ENCODE assay signal across 15 cellular contexts in the genomic region with DNA sequence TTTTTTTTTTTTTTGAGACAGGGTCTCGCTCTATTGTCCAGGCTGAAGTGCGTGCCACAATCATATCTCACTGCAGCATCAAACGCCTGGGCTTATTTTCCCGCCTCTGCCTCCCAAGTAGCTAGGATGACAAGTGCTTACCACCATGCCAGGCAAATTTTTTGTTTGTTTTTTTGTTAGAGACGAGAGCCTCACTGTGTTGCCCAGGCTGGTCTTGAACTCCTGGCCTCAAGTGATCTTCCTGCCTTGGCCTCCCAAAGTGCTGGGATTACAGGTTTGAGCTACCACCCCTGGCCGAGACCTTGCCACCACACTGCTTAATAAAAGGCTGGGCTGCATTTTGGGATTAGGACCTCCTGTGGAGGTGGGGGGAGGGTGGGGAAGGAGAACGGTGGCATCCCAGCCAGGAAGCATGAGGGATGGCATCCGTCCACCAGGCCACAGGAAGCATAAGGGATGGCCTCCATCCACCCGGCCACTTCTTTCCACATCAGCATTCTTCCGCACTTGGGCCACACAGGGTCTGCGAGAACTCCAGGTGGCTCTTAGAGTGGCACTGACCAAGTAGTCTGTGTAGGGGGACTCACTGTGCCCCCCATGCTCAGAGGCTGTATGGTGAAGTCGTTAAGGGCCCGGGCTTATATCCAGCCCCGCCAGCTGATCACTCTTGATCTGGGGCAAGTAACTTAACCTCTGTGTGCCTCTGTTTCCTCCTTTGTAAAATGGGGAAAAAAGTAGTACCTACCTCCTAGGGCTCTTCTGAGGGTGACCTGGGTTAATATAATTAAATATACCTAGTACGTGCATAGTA.
A peak's percentile ranks its signal among the peaks of the same experiment; 100 is the strongest.
DNase-seq lines count a peak whose midpoint lies in the region; ATAC-seq and TF ChIP-seq lines count a peak whose summit lies in the region.
"Had no signal": no experiment of that assay in that cellular context is flagged by ENCODE, and none has a peak within 500 bp of the region (broad histone marks: within the 10 kb centered on the region; RNA-seq: fewer than 3 reads in every experiment).

No MANE protein-coding gene starts in this region.

- H2AFZ ChIP-seq in Loucy (ENCODE audit: low read length): no peak overlapping the region

- H3K9me3 Mint-ChIP-seq in activated T-cell treated with anti-CD3 and anti-CD28 coated beads, Interleukin-2, amount 50 U/mL, for 24 hours: no peaks in the 10 kb centered on the region
- H3K9me3 Mint-ChIP-seq in endothelial cell (ENCODE audit: unreplicated experiment): no peaks in the 10 kb centered on the region
- no peaks in the 10 kb centered on the region for H3K9me3 Mint-ChIP-seq in stimulated activated memory B cell treated with anti-CD40 and anti-IgM and Interleukin-4, amounts not matched to agents 10 μg/mL and 1 μg/mL and 100 μg/mL, for 72 hours
- no peaks in the 10 kb centered on the region for H3K9me3 Mint-ChIP-seq in activated T-helper 17 cell treated with anti-CD3 and anti-CD28 coated beads, Interleukin-2, amount 50 U/mL, for 72 hours

- peaks cover 39% of the 10 kb centered on the region; the same call in 1 of the 2 replicates for H3K36me3 ChIP-seq in Loucy (ENCODE audit: insufficient read depth, low read length)

- no peaks in the 10 kb centered on the region for H3K9me3 ChIP-seq in Loucy (ENCODE audit: insufficient read depth, low read depth, low read length)
- H3K9me3 ChIP-seq: SK-N-SH had no signal

- peak overlapping the region; percentile 40 for H3K27ac Mint-ChIP-seq in activated T-cell treated with anti-CD3 and anti-CD28 coated beads, Interleukin-2, amount 50 U/mL, for 24 hours
- H3K27ac Mint-ChIP-seq in endothelial cell (ENCODE audit: unreplicated experiment): peak overlapping the region; percentile 57
- peak overlapping the region; percentile 13 for H3K27ac Mint-ChIP-seq in stimulated activated memory B cell treated with anti-CD40 and anti-IgM and Interleukin-4, amounts not matched to agents 10 μg/mL and 1 μg/mL and 100 μg/mL, for 72 hours
- H3K27ac Mint-ChIP-seq in activated T-helper 17 cell treated with anti-CD3 and anti-CD28 coated beads, Interleukin-2, amount 50 U/mL, for 72 hours: no peak overlapping the region

- no peak for ATAC-seq in stimulated activated memory B cell treated with anti-CD40 and anti-IgM and Interleukin-4, amounts not matched to agents 10 μg/mL and 1 μg/mL and 100 μg/mL, for 72 hours
- no peak for ATAC-seq in activated T-helper 17 cell treated with anti-CD3 and anti-CD28 coated beads, Interleukin-2, amount 50 U/mL, for 72 hours (replicated peaks)
- no peak for ATAC-seq in GM18867 (IDR thresholded peaks at IDR 0.05; ENCODE audit: unreplicated experiment)
- ATAC-seq: PC-3 had no signal

- no peak overlapping the region for H3K4me3 ChIP-seq in Loucy (ENCODE audit: low read length, poor library complexity, severe bottlenecking)

- H3K27me3 ChIP-seq in Loucy (ENCODE audit: insufficient read depth, low read length, poor library complexity, severe bottlenecking): no peaks in the 10 kb centered on the region

- no peak for DNase-seq in activated T-cell treated with anti-CD3 and anti-CD28 coated beads, Interleukin-2, amount 50 U/mL, for 24 hours
- DNase-seq in activated T-cell treated with anti-CD3 and anti-CD28 coated beads for 4 hours (no peak), endothelial cell (ENCODE audit: low spot score) (no peak), NCI-H2227 treated with DMSO at 0.1 percent for 48 hours (lab: John Stamatoyannopoulos, UW) (no peak)
- DNase-seq: 8988T, DMS79, NCI-H1436 treated with DMSO at 0.1 percent for 48 hours, NCI-H2081, NCI-H69, PC-3, SK-N-SH had no signal

- H4K20me1 ChIP-seq in Loucy (ENCODE audit: insufficient read depth, low read length, poor library complexity, severe bottlenecking): peaks cover 80% of the 10 kb centered on the region

- no peak overlapping the region for H3K4me3 Mint-ChIP-seq in activated T-cell treated with anti-CD3 and anti-CD28 coated beads, Interleukin-2, amount 50 U/mL, for 24 hours
- H3K4me3 Mint-ChIP-seq in endothelial cell (ENCODE audit: unreplicated experiment): no peak overlapping the region
- H3K4me3 Mint-ChIP-seq in stimulated activated memory B cell treated with anti-CD40 and anti-IgM and Interleukin-4, amounts not matched to agents 10 μg/mL and 1 μg/mL and 100 μg/mL, for 72 hours: no peak overlapping the region
- H3K4me3 Mint-ChIP-seq in activated T-helper 17 cell treated with anti-CD3 and anti-CD28 coated beads, Interleukin-2, amount 50 U/mL, for 72 hours: no peak overlapping the region

- H3K4me1 ChIP-seq in Loucy (ENCODE audit: insufficient read depth, low read length, poor library complexity, severe bottlenecking): peaks cover 45% of the 10 kb centered on the region

- no peaks in the 10 kb centered on the region for H3K27me3 Mint-ChIP-seq in activated T-cell treated with anti-CD3 and anti-CD28 coated beads, Interleukin-2, amount 50 U/mL, for 24 hours
- peaks cover 2% of the 10 kb centered on the region for H3K27me3 Mint-ChIP-seq in endothelial cell (ENCODE audit: unreplicated experiment)
- H3K27me3 Mint-ChIP-seq in stimulated activated memory B cell treated with anti-CD40 and anti-IgM and Interleukin-4, amounts not matched to agents 10 μg/mL and 1 μg/mL and 100 μg/mL, for 72 hours: no peaks in the 10 kb centered on the region
- H3K27me3 Mint-ChIP-seq in activated T-helper 17 cell treated with anti-CD3 and anti-CD28 coated beads, Interleukin-2, amount 50 U/mL, for 72 hours: no peaks in the 10 kb centered on the region

- H3K9ac ChIP-seq in Loucy (ENCODE audit: low read depth, low read length, poor library complexity, severe bottlenecking): no peak overlapping the region
- H3K9ac ChIP-seq: SK-N-SH had no signal

- TF ChIP-seq CTCF in Loucy (conservative IDR thresholded peaks at IDR 0.05; ENCODE audit: low read length) (no peak), endothelial cell (IDR thresholded peaks at IDR 0.05; ENCODE audit: unreplicated experiment) (no peak)

- H3F3A ChIP-seq in Loucy (ENCODE audit: low read depth): no peaks in the 10 kb centered on the region

- no peaks in the 10 kb centered on the region for H3K9me2 ChIP-seq in Loucy (replicated peaks; ENCODE audit: low read depth, low read length)
- H3K9me2 ChIP-seq: SK-N-SH had no signal

- peak overlapping the region; percentile 27 for H3K4me2 ChIP-seq in Loucy (ENCODE audit: low read depth, low read length, poor library complexity, severe bottlenecking)
- H3K4me2 ChIP-seq: SK-N-SH had no signal

- H3K4me1 Mint-ChIP-seq in activated T-cell treated with anti-CD3 and anti-CD28 coated beads, Interleukin-2, amount 50 U/mL, for 24 hours (ENCODE audit: low read depth): peaks cover 75% of the 10 kb centered on the region
- peaks cover 37% of the 10 kb centered on the region for H3K4me1 Mint-ChIP-seq in endothelial cell (ENCODE audit: unreplicated experiment)
- peaks cover 61% of the 10 kb centered on the region for H3K4me1 Mint-ChIP-seq in stimulated activated memory B cell treated with anti-CD40 and anti-IgM and Interleukin-4, amounts not matched to agents 10 μg/mL and 1 μg/mL and 100 μg/mL, for 72 hours
- H3K4me1 Mint-ChIP-seq in activated T-helper 17 cell treated with anti-CD3 and anti-CD28 coated beads, Interleukin-2, amount 50 U/mL, for 72 hours: peaks cover 23% of the 10 kb centered on the region

- peaks cover 100% of the 10 kb centered on the region for H3K79me2 ChIP-seq in Loucy (ENCODE audit: insufficient read depth, low read length)

- peaks cover 48% of the 10 kb centered on the region for H3K36me3 Mint-ChIP-seq in activated T-cell treated with anti-CD3 and anti-CD28 coated beads, Interleukin-2, amount 50 U/mL, for 24 hours (ENCODE audit: low read depth)
- H3K36me3 Mint-ChIP-seq in endothelial cell (ENCODE audit: low read depth, unreplicated experiment): peaks cover 6% of the 10 kb centered on the region
- H3K36me3 Mint-ChIP-seq in stimulated activated memory B cell treated with anti-CD40 and anti-IgM and Interleukin-4, amounts not matched to agents 10 μg/mL and 1 μg/mL and 100 μg/mL, for 72 hours: peaks cover 21% of the 10 kb centered on the region
- no peaks in the 10 kb centered on the region for H3K36me3 Mint-ChIP-seq in activated T-helper 17 cell treated with anti-CD3 and anti-CD28 coated beads, Interleukin-2, amount 50 U/mL, for 72 hours (ENCODE audit: low read depth)
